In genomic region chr12:29673346-29673745, GRCh38 we compare ENCODE assay signal across 1 cellular context.
TF ChIP-seq lines count a peak whose summit lies in the region.

No MANE protein-coding gene starts in this region.

TF ChIP-seq in HepG2, 621 proteins besides CTCF, POLR2A, EP300 and RAD21 (continued from another document):
- TF ChIP-seq DZIP1 (CRISPR knock-in tag; IDR thresholded peaks at IDR 0.05): no peak
- TF ChIP-seq RFXAP (CRISPR knock-in tag; IDR thresholded peaks at IDR 0.05; ENCODE audit: borderline replicate concordance): no peak
